Comparison of ENCODE assay signal across 9 cellular contexts in genomic region chr11:21511835-21512440, GRCh38.
DNase-seq lines count a peak whose midpoint lies in the region; ATAC-seq and TF ChIP-seq lines count a peak whose summit lies in the region.
"Had no signal": no experiment of that assay in that cellular context is flagged by ENCODE, and none has a peak within 500 bp of the region (broad histone marks: within the 10 kb centered on the region; RNA-seq: fewer than 3 reads in every experiment).

No MANE protein-coding gene starts in this region.

- no peaks in the 10 kb centered on the region for H3K36me3 ChIP-seq in GM23248 (ENCODE audit: low read depth)
- H3K36me3 ChIP-seq in KMS-11 (ENCODE audit: insufficient read depth): no peaks in the 10 kb centered on the region
- no peaks in the 10 kb centered on the region for H3K36me3 ChIP-seq in OCI-LY7 (ENCODE audit: insufficient read depth, low read length)

- no peak overlapping the region for H3K27ac ChIP-seq in GM23248
- H3K27ac ChIP-seq in KMS-11: no peak overlapping the region
- H3K27ac ChIP-seq in OCI-LY7 (ENCODE audit: low read depth, low read length, poor library complexity, severe bottlenecking): no peak overlapping the region

- no peak overlapping the region for H3K4me3 Mint-ChIP-seq in activated CD4-positive, alpha-beta T cell treated with anti-CD3 and anti-CD28 coated beads for 36 hours
- H3K4me3 Mint-ChIP-seq: CD4-positive, CD25-positive, alpha-beta regulatory T cell had no signal

- H4K20me1 ChIP-seq in GM23248 (ENCODE audit: insufficient read depth) (no peaks in the 10 kb centered on the region), KMS-11 (ENCODE audit: insufficient read depth) (no peaks in the 10 kb centered on the region), OCI-LY7 (ENCODE audit: insufficient read depth, low read length) (no peaks in the 10 kb centered on the region)

- H3K9me3 ChIP-seq in GM23248 (ENCODE audit: low read depth): no peaks in the 10 kb centered on the region
- no peaks in the 10 kb centered on the region for H3K9me3 ChIP-seq in OCI-LY7 (ENCODE audit: low read length)

- peak; percentile 49 for ATAC-seq in activated CD4-positive, alpha-beta T cell treated with anti-CD3 and anti-CD28 coated beads for 36 hours

- no peaks in the 10 kb centered on the region for H3F3A ChIP-seq in GM23248 (ENCODE audit: insufficient read depth)

- BruUV-seq in OCI-LY7 (replicated peaks; lab: Mats Ljungman, UMichigan): no TSS peak

- no peak overlapping the region for H3K4me3 ChIP-seq in GM23248
- no peak overlapping the region for H3K4me3 ChIP-seq in KMS-11 (IDR thresholded peaks at IDR 0.05; ENCODE audit: insufficient read depth, low read depth, low read length)
- no peak overlapping the region for H3K4me3 ChIP-seq in OCI-LY7 (ENCODE audit: low read depth, low read length, poor library complexity, severe bottlenecking)
- H3K4me3 ChIP-seq in choroid plexus epithelial cell (ENCODE audit: low read depth, low read length): no peak overlapping the region

- H3K27me3 Mint-ChIP-seq in activated CD4-positive, alpha-beta T cell treated with anti-CD3 and anti-CD28 coated beads for 36 hours: no peaks in the 10 kb centered on the region
- H3K27me3 Mint-ChIP-seq: CD4-positive, CD25-positive, alpha-beta regulatory T cell had no signal

- no peak overlapping the region for H3K4me2 ChIP-seq in GM23248 (ENCODE audit: unreplicated experiment)
- H3K4me2 ChIP-seq in KMS-11: no peak overlapping the region
- no peak overlapping the region for H3K4me2 ChIP-seq in OCI-LY7 (ENCODE audit: low read length)

- TF ChIP-seq CTCF in KMS-11 (conservative IDR thresholded peaks at IDR 0.05; ENCODE audit: low read depth, low read length) (peak; percentile 88), OCI-LY7 (conservative IDR thresholded peaks at IDR 0.05; ENCODE audit: low read length) (peak; percentile 77), choroid plexus epithelial cell (conservative IDR thresholded peaks at IDR 0.05; ENCODE audit: low read depth, low read length) (peak; percentile 41)

- CTCF ChIA-PET in activated CD4-positive, alpha-beta T cell treated with anti-CD3 and anti-CD28 coated beads for 36 hours (lab: Charles Lee): interaction anchor here (0.6 to 1.8 kb wide), 5 partner anchors 12 to 864 kb away, joined by 3 to 10 read pairs (median 4); no protein-coding TSS in a partner anchor
- CTCF ChIA-PET in OCI-LY7 (lab: Charles Lee; ENCODE audit: unreplicated experiment): no interaction called here

- intact Hi-C loops in activated CD4-positive, alpha-beta T cell treated with anti-CD3 and anti-CD28 coated beads for 36 hours (cut with DNase I, micrococcal nuclease): loop anchor here (1.0 to 5.0 kb wide), 2 partner anchors 864 to 865 kb away; no protein-coding TSS in a partner anchor
- intact Hi-C loops in OCI-LY7 (cut with micrococcal nuclease; ENCODE audit: unreplicated experiment): loop anchor here (2.0 kb wide), 1 partner anchor 863 kb away; no protein-coding TSS in a partner anchor

- in situ Hi-C loops in GM23248 (cut with MboI): loop anchor here (25.0 kb wide), 1 partner anchor 875 kb away; no protein-coding TSS in a partner anchor

- H3K27ac Mint-ChIP-seq in activated CD4-positive, alpha-beta T cell treated with anti-CD3 and anti-CD28 coated beads for 36 hours: no peak overlapping the region
- H3K27ac Mint-ChIP-seq: CD4-positive, CD25-positive, alpha-beta regulatory T cell had no signal

- H3K9ac ChIP-seq in GM23248 (no peak overlapping the region), KMS-11 (no peak overlapping the region)

- H3K27me3 ChIP-seq in GM23248 (replicated peaks; ENCODE audit: insufficient read depth): no peaks in the 10 kb centered on the region
- H3K27me3 ChIP-seq in KMS-11 (ENCODE audit: insufficient read depth, low read depth): no peaks in the 10 kb centered on the region

- POLR2A ChIA-PET in activated CD4-positive, alpha-beta T cell treated with anti-CD3 and anti-CD28 coated beads for 36 hours (lab: Charles Lee): no interaction called here
- POLR2A ChIA-PET in OCI-LY7 (lab: Charles Lee): interaction anchor here (0.6 to 1.2 kb wide), 6 partner anchors 12 to 1796 kb away, joined by 3 to 5 read pairs (median 3); no protein-coding TSS in a partner anchor

- no peaks in the 10 kb centered on the region for H3K9me3 Mint-ChIP-seq in activated CD4-positive, alpha-beta T cell treated with anti-CD3 and anti-CD28 coated beads for 36 hours (ENCODE audit: low read depth)

- 0 to 3% methylated on average over 2 of the region's 2 CpGs for WGBS in GM23248 (ENCODE audit: low coverage in 1 of 2, low lambda C conversion rate in 2 of 2, missing lambda C conversion rate in 2 of 2), 2 experiments

- DNase-seq in activated CD4-positive, alpha-beta T cell treated with anti-CD3 and anti-CD28 coated beads for 36 hours: peak; percentile 74
- DNase-seq in activated CD4-positive, alpha-beta T cell treated with anti-CD3 and anti-CD28 coated beads, Interleukin-2, amount 50 U/mL, for 4 hours: no peak
- DNase-seq in GM23248: peak; percentile 78
- peak; percentile 39 for DNase-seq in OCI-LY7 (ENCODE audit: low spot score)
- DNase-seq in choroid plexus epithelial cell (ENCODE audit: low read depth): peak; percentile 13
- peak; percentile 0 for DNase-seq in myocyte (ENCODE audit: low read depth)
- no peak for DNase-seq in amniotic stem cell (lab: John Stamatoyannopoulos, UW)

- H3K4me1 ChIP-seq in GM23248 (ENCODE audit: insufficient read depth) (no peaks in the 10 kb centered on the region), KMS-11 (ENCODE audit: low read depth, poor library complexity, severe bottlenecking) (no peaks in the 10 kb centered on the region), OCI-LY7 (ENCODE audit: insufficient read depth, low read length, poor library complexity, severe bottlenecking) (no peaks in the 10 kb centered on the region)

- H3K4me1 Mint-ChIP-seq in activated CD4-positive, alpha-beta T cell treated with anti-CD3 and anti-CD28 coated beads for 36 hours: no peaks in the 10 kb centered on the region
- H3K4me1 Mint-ChIP-seq: CD4-positive, CD25-positive, alpha-beta regulatory T cell had no signal

- no peaks in the 10 kb centered on the region for H3K9me2 ChIP-seq in GM23248 (ENCODE audit: insufficient read depth)
- H3K9me2 ChIP-seq in OCI-LY7 (ENCODE audit: insufficient read depth, low read length): no peaks in the 10 kb centered on the region

- H2AFZ ChIP-seq in GM23248 (no peak overlapping the region), KMS-11 (ENCODE audit: low read depth) (no peak overlapping the region), OCI-LY7 (ENCODE audit: low read length) (no peak overlapping the region)

- H3K79me2 ChIP-seq in GM23248 (ENCODE audit: insufficient read depth) (no peaks in the 10 kb centered on the region), KMS-11 (ENCODE audit: insufficient read depth, low read depth) (no peaks in the 10 kb centered on the region), OCI-LY7 (ENCODE audit: insufficient read depth, low read depth, low read length) (no peaks in the 10 kb centered on the region)

- H3K36me3 Mint-ChIP-seq in activated CD4-positive, alpha-beta T cell treated with anti-CD3 and anti-CD28 coated beads for 36 hours (ENCODE audit: low read depth): no peaks in the 10 kb centered on the region
- H3K36me3 Mint-ChIP-seq: CD4-positive, CD25-positive, alpha-beta regulatory T cell had no signal

Comparison
In these comparisons a context has a peak if more than half of its experiments do, and no peak if none do; other contexts are left out.
1. DNase-seq: peak in activated CD4-positive, alpha-beta T cell treated with anti-CD3 and anti-CD28 coated beads for 36 hours (single experiment), GM23248 (single experiment), OCI-LY7 (single experiment), choroid plexus epithelial cell (single experiment) and myocyte (single experiment); none in activated CD4-positive, alpha-beta T cell treated with anti-CD3 and anti-CD28 coated beads, Interleukin-2, amount 50 U/mL, for 4 hours (0 of 2) and amniotic stem cell (single experiment).
2. Peak in every context shown above with its lines, with median percentiles within 50 percentile points of each other: CTCF ChIP-seq.